22 cellular contexts compared by ENCODE assay signal in genomic region chr5:167250996-167251395, GRCh38.
DNase-seq lines count a peak whose midpoint lies in the region; ATAC-seq, FAIRE-seq and TF ChIP-seq lines count a peak whose summit lies in the region.
"Had no signal": no experiment of that assay in that cellular context is flagged by ENCODE, and none has a peak within 500 bp of the region (broad histone marks: within the 10 kb centered on the region; RNA-seq: fewer than 3 reads in every experiment).

No MANE protein-coding gene starts in this region.

- no peak for TF ChIP-seq POLR2A in HepG2 (IDR thresholded peaks at IDR 0.05; ENCODE audit: insufficient read depth in 1 of 2, low read depth in 2 of 2, low read length in 2 of 2)

- H3K36me3 ChIP-seq in liver (ENCODE audit: control insufficient read depth in 4 of 4, insufficient read depth in 3 of 4, low read depth in 1 of 4, low read length in 3 of 4) (no peaks in the 10 kb centered on the region), HepG2 (replicated peaks in 1 of 2; ENCODE audit: control insufficient read depth in 1 of 2, insufficient read depth in 2 of 2, low read length in 2 of 2) (no peaks in the 10 kb centered on the region), neural progenitor cell (no peaks in the 10 kb centered on the region)
- H3K36me3 ChIP-seq: BLaER1 treated with 17β-estradiol and CSF1 and Interleukin-3, amounts not matched to agents 10 nM and 100 nM had no signal

- no peak overlapping the region for H2AFZ ChIP-seq in HepG2 (ENCODE audit: low read length)
- H2AFZ ChIP-seq in neural progenitor cell (replicated peaks): no peak overlapping the region

- POLR2A ChIA-PET in HepG2 (lab: Yijun Ruan, JAX): no interaction called here

- no peak for DNase-seq in HepG2 (ENCODE audit: low spot score)
- DNase-seq in left lobe of liver (ENCODE audit: low spot score): no peak
- peak; percentile 44 for DNase-seq in neural progenitor cell (ENCODE audit: low spot score)
- no peak for DNase-seq in C1 segment of cervical spinal cord (lab: John Stamatoyannopoulos, UW)
- DNase-seq in D341Med (ENCODE audit: low spot score): no peak
- DNase-seq: AML-193; CD4-positive, alpha-beta memory T cell; CD4-positive, CD25-positive, alpha-beta regulatory T cell; CD8-positive, alpha-beta memory T cell; COR-L47; DMS79 treated with DMSO at 0.1 percent for 48 hours; GF-D8 had no signal

- H3K4me3 ChIP-seq in liver (ENCODE audit: low read depth in 1 of 3, low read length in 3 of 3): no peak overlapping the region
- no peak overlapping the region for H3K4me3 ChIP-seq in HepG2 (replicated peaks in 1 of 3; ENCODE audit: insufficient read depth in 1 of 3, low read depth in 2 of 3, low read length in 3 of 3)
- peak overlapping the region; percentile 6 for H3K4me3 ChIP-seq in neural progenitor cell
- H3K4me3 ChIP-seq: A549; BLaER1 treated with 17β-estradiol and CSF1 and Interleukin-3, amounts not matched to agents 10 nM and 100 nM had no signal

- FAIRE-seq in HepG2 (lab: Jason Lieb, UNC): no peak
- FAIRE-seq: A549, D721Med, GM12891, GM19239 had no signal

- H3K9me3 ChIP-seq in liver (ENCODE audit: control insufficient read depth in 4 of 4, low read length in 3 of 4) (no peaks in the 10 kb centered on the region), HepG2 (ENCODE audit: low read length) (no peaks in the 10 kb centered on the region), neural progenitor cell (ENCODE audit: low read depth) (no peaks in the 10 kb centered on the region)
- H3K9me3 ChIP-seq: A549 had no signal

- TF ChIP-seq EP300 in HepG2 (IDR thresholded peaks at IDR 0.05; ENCODE audit: low read depth in 2 of 2, low read length in 2 of 2) (no peak), HepG2 (CRISPR knock-in tag; IDR thresholded peaks at IDR 0.05; ENCODE audit: borderline replicate concordance) (no peak)

- no peaks in the 10 kb centered on the region for H3K9me3 Mint-ChIP-seq in neural progenitor cell

- H3K4me2 ChIP-seq in HepG2 (ENCODE audit: low read depth, low read length): no peak overlapping the region
- H3K4me2 ChIP-seq in neural progenitor cell: peak overlapping the region; percentile 61
- H3K4me2 ChIP-seq: A549; BLaER1 treated with 17β-estradiol and CSF1 and Interleukin-3, amounts not matched to agents 10 nM and 100 nM had no signal

- no peaks in the 10 kb centered on the region for H3K27me3 Mint-ChIP-seq in neural progenitor cell (ENCODE audit: insufficient read depth, low read depth)
- H3K27me3 Mint-ChIP-seq: B cell; CD4-positive, alpha-beta memory T cell; CD4-positive, CD25-positive, alpha-beta regulatory T cell had no signal

- TF ChIP-seq CTCF in liver (IDR thresholded peaks at IDR 0.05; ENCODE audit: low read depth, low read length, missing input control) (no peak), HepG2 (CRISPR knock-in tag; IDR thresholded peaks at IDR 0.05) (no peak), neural progenitor cell (IDR thresholded peaks at IDR 0.05) (no peak)

- ATAC-seq in HepG2 (no peak), left lobe of liver (peak; percentile 73), HG03439 (IDR thresholded peaks at IDR 0.05; ENCODE audit: unreplicated experiment) (no peak)
- ATAC-seq: A549 had no signal

- peaks cover 23% of the 10 kb centered on the region for H3F3A ChIP-seq in neural progenitor cell (ENCODE audit: low read depth)

- 32% methylated on average over 4 of the region's 4 CpGs for WGBS in liver
- WGBS in HepG2 (ENCODE audit: low lambda C conversion rate): 7% methylated on average over 4 of the region's 4 CpGs

- intact Hi-C loops in HepG2 (cut with micrococcal nuclease; ENCODE audit: unreplicated experiment): no loop called here

- no peak overlapping the region for H3K4me3 Mint-ChIP-seq in neural progenitor cell
- H3K4me3 Mint-ChIP-seq: B cell; CD14-positive monocyte; CD4-positive, alpha-beta memory T cell; CD8-positive, alpha-beta memory T cell had no signal

- H3K4me1 Mint-ChIP-seq in neural progenitor cell: peaks cover 14% of the 10 kb centered on the region
- H3K4me1 Mint-ChIP-seq: B cell; CD14-positive monocyte; CD4-positive, alpha-beta memory T cell; CD4-positive, CD25-positive, alpha-beta regulatory T cell; CD8-positive, alpha-beta memory T cell had no signal

- H3K27ac Mint-ChIP-seq in neural progenitor cell: no peak overlapping the region
- H3K27ac Mint-ChIP-seq: B cell; CD14-positive monocyte; CD4-positive, alpha-beta memory T cell; CD4-positive, CD25-positive, alpha-beta regulatory T cell; CD8-positive, alpha-beta memory T cell had no signal

- H3K4me1 ChIP-seq in liver (ENCODE audit: control insufficient read depth in 4 of 4, insufficient read depth in 4 of 4, low read length in 3 of 4): peaks cover 0 to 16% (median 0%) of the 10 kb centered on the region in 4 donors
- no peaks in the 10 kb centered on the region for H3K4me1 ChIP-seq in HepG2 (ENCODE audit: insufficient read depth, low read length)
- peaks cover 41% of the 10 kb centered on the region for H3K4me1 ChIP-seq in neural progenitor cell
- H3K4me1 ChIP-seq: A549 had no signal

- H3K9ac ChIP-seq in liver (ENCODE audit: low read depth in 1 of 2, low read length in 2 of 2) (no peak overlapping the region), HepG2 (ENCODE audit: insufficient read depth, low read depth, low read length) (no peak overlapping the region), neural progenitor cell (no peak overlapping the region)
- H3K9ac ChIP-seq: BLaER1 treated with 17β-estradiol and CSF1 and Interleukin-3, amounts not matched to agents 10 nM and 100 nM had no signal

- H3K27me3 ChIP-seq in liver (ENCODE audit: control insufficient read depth in 4 of 4, insufficient read depth in 4 of 4, low read length in 3 of 4) (no peaks in the 10 kb centered on the region), HepG2 (ENCODE audit: control insufficient read depth in 1 of 2, insufficient read depth in 2 of 2, low read length in 2 of 2) (no peaks in the 10 kb centered on the region), neural progenitor cell (no peaks in the 10 kb centered on the region)
- H3K27me3 ChIP-seq: BLaER1 treated with 17β-estradiol and CSF1 and Interleukin-3, amounts not matched to agents 10 nM and 100 nM had no signal

- no peaks in the 10 kb centered on the region for H4K20me1 ChIP-seq in HepG2 (ENCODE audit: insufficient read depth, low read length)
- no peaks in the 10 kb centered on the region for H4K20me1 ChIP-seq in neural progenitor cell (ENCODE audit: low read depth)
- H4K20me1 ChIP-seq: BLaER1 treated with 17β-estradiol and CSF1 and Interleukin-3, amounts not matched to agents 10 nM and 100 nM had no signal

- no peaks in the 10 kb centered on the region for H3K36me3 Mint-ChIP-seq in neural progenitor cell
- H3K36me3 Mint-ChIP-seq: CD14-positive monocyte; CD4-positive, alpha-beta memory T cell; CD4-positive, CD25-positive, alpha-beta regulatory T cell; CD8-positive, alpha-beta memory T cell had no signal

- H3K79me2 ChIP-seq in HepG2 (ENCODE audit: insufficient read depth, low read length) (no peaks in the 10 kb centered on the region), neural progenitor cell (ENCODE audit: low read depth) (no peaks in the 10 kb centered on the region)

- H3K27ac ChIP-seq in liver (ENCODE audit: low read depth in 1 of 2, low read length in 2 of 2) (no peak overlapping the region), HepG2 (ENCODE audit: extremely low read length, insufficient read depth, low read length) (no peak overlapping the region), neural progenitor cell (peak overlapping the region; percentile 57)
- H3K27ac ChIP-seq: 22Rv1; A549; BLaER1 treated with 17β-estradiol and CSF1 and Interleukin-3, amounts not matched to agents 10 nM and 100 nM had no signal

- in situ Hi-C loops in HepG2 (cut with HindIII; ENCODE audit: extremely low pct_ligation_motif_present, low pct_unique_long_range_greater_than_20kb): no loop called here

- CTCF ChIA-PET in HepG2 (lab: Yijun Ruan, JAX; ENCODE audit: low intra/inter-chr PET ratio, low total read pairs): no interaction called here

- no TSS peak for BruUV-seq in HepG2 (replicated peaks; lab: Mats Ljungman, UMichigan)

- peak in 1 of 2 donors; percentile 21 for TF ChIP-seq RAD21 in liver (IDR thresholded peaks at IDR 0.05)
- no peak for TF ChIP-seq RAD21 in HepG2 (CRISPR knock-in tag; IDR thresholded peaks at IDR 0.05)

TF ChIP-seq in liver, 16 proteins besides CTCF, POLR2A, EP300 and RAD21 (continues in another document):
- TF ChIP-seq ZBTB33 (IDR thresholded peaks at IDR 0.05): no peak
- TF ChIP-seq EGR1 (IDR thresholded peaks at IDR 0.05; ENCODE audit: low read depth in 2 of 2): no peak
- peak; percentile 57 for TF ChIP-seq HNF4G (IDR thresholded peaks at IDR 0.05)
- TF ChIP-seq TAF1 (conservative IDR thresholded peaks at IDR 0.05): no peak

TF ChIP-seq in HepG2, 621 proteins besides CTCF, POLR2A, EP300 and RAD21 (continues in another document):
- TF ChIP-seq NRL (CRISPR knock-in tag; IDR thresholded peaks at IDR 0.05; ENCODE audit: borderline replicate concordance) (no peak), TRIM22 (IDR thresholded peaks at IDR 0.05) (no peak), ZNF232 (CRISPR knock-in tag; IDR thresholded peaks at IDR 0.05; ENCODE audit: borderline replicate concordance) (no peak), ZNF264 (CRISPR knock-in tag; IDR thresholded peaks at IDR 0.05) (no peak), THRA (CRISPR knock-in tag; IDR thresholded peaks at IDR 0.05; ENCODE audit: borderline replicate concordance) (no peak), DR1 (CRISPR knock-in tag; IDR thresholded peaks at IDR 0.05) (no peak), HDAC2 (CRISPR knock-in tag; IDR thresholded peaks at IDR 0.05) (no peak), MTF1 (CRISPR knock-in tag; IDR thresholded peaks at IDR 0.05) (no peak)
